8 cellular contexts compared by ENCODE assay signal in genomic region chr19:13164370-13165090, GRCh38. TPM values are rescaled to one million over a fixed set of nuclear protein-coding genes. Genes with fewer than 3 reads are reported as not detected.
DNase-seq lines count a peak whose midpoint lies in the region; ATAC-seq, FAIRE-seq and TF ChIP-seq lines count a peak whose summit lies in the region.

No MANE protein-coding gene starts in this region.

- FAIRE-seq in pancreas (lab: Jason Lieb, UNC) = no peak

- H3K4me1 ChIP-seq in NT2/D1 (ENCODE audit: insufficient read depth, insufficient read length) (peaks cover 17% of the 10 kb centered on the region), cardiac muscle cell (ENCODE audit: low read depth) (peaks cover 21% of the 10 kb centered on the region), pancreas (peaks cover 16 to 28% (median 20%) of the 10 kb centered on the region in 3 donors)

- no peaks in the 10 kb centered on the region for H3K27me3 Mint-ChIP-seq in activated naive CD4-positive, alpha-beta T cell treated with anti-CD3 and anti-CD28 coated beads, Interleukin-2, amount 10 ng/mL, durations not matched to agents 7 days and 5 days

- H3K9me3 Mint-ChIP-seq in activated naive CD4-positive, alpha-beta T cell treated with anti-CD3 and anti-CD28 coated beads, Interleukin-2, amount 10 ng/mL, durations not matched to agents 7 days and 5 days = peaks cover 2% of the 10 kb centered on the region

- H3K9ac ChIP-seq in NT2/D1 (ENCODE audit: insufficient read length, low read depth) = peak overlapping the region; percentile 97

- ATAC-seq in pancreas = peak in 1 of 4 donors; percentile 0
- no peak for ATAC-seq in GM18909 (IDR thresholded peaks at IDR 0.05; ENCODE audit: poor library complexity, unreplicated experiment)

- H3K4me1 Mint-ChIP-seq in activated naive CD4-positive, alpha-beta T cell treated with anti-CD3 and anti-CD28 coated beads, Interleukin-2, amount 10 ng/mL, durations not matched to agents 7 days and 5 days = peaks cover 85% of the 10 kb centered on the region

- 32 to 35% methylated on average over 18 of the region's 18 CpGs for WGBS in pancreas, 2 donors

- H3K4me3 Mint-ChIP-seq in activated naive CD4-positive, alpha-beta T cell treated with anti-CD3 and anti-CD28 coated beads, Interleukin-2, amount 10 ng/mL, durations not matched to agents 7 days and 5 days = peak overlapping the region; percentile 91

- peaks cover 13% of the 10 kb centered on the region for H3K36me3 Mint-ChIP-seq in activated naive CD4-positive, alpha-beta T cell treated with anti-CD3 and anti-CD28 coated beads, Interleukin-2, amount 10 ng/mL, durations not matched to agents 7 days and 5 days

- H3K27ac ChIP-seq in cardiac muscle cell (peak overlapping the region; percentile 59), pancreas (peak overlapping the region; percentile 90 to 97 (median 94))

- TF ChIP-seq CTCF in cardiac muscle cell (IDR thresholded peaks at IDR 0.05; ENCODE audit: low read depth, low read length) = no peak
- TF ChIP-seq CTCF in pancreas (IDR thresholded peaks at IDR 0.05) = no peak

- H3K36me3 ChIP-seq in NT2/D1 (ENCODE audit: insufficient read depth, insufficient read length, low read length) (no peaks in the 10 kb centered on the region), cardiac muscle cell (no peaks in the 10 kb centered on the region), pancreas (no peaks in the 10 kb centered on the region)

- H3K9me3 ChIP-seq in NT2/D1 (ENCODE audit: insufficient read depth, low read length) = no peaks in the 10 kb centered on the region
- H3K9me3 ChIP-seq in cardiac muscle cell (ENCODE audit: low read depth) = no peaks in the 10 kb centered on the region
- no peaks in the 10 kb centered on the region for H3K9me3 ChIP-seq in pancreas

- H3K27me3 ChIP-seq in NT2/D1 (ENCODE audit: insufficient read depth, insufficient read length) = no peaks in the 10 kb centered on the region
- H3K27me3 ChIP-seq in cardiac muscle cell = no peaks in the 10 kb centered on the region
- no peaks in the 10 kb centered on the region for H3K27me3 ChIP-seq in pancreas

- H3K4me3 ChIP-seq in NT2/D1 (ENCODE audit: insufficient read length, low read depth) = peak overlapping the region; percentile 57
- H3K4me3 ChIP-seq in cardiac muscle cell = no peak overlapping the region
- peak overlapping the region in 2 of 4 donors; percentile 21 to 33 for H3K4me3 ChIP-seq in pancreas

- peak; percentile 54 for DNase-seq in stimulated activated CD4-positive, alpha-beta T cell treated with anti-CD3 and anti-CD28 coated beads, Interleukin-1b, Interleukin-23, amount 100 ng/mL, for 48 hours
- no peak for DNase-seq in stimulated activated CD4-positive, alpha-beta T cell treated with anti-CD3 and anti-CD28 coated beads, Interleukin-12 subunit alpha, Interleukin-12 subunit beta, amount 100 ng/mL, for 4 hours
- DNase-seq in NT2/D1 (ENCODE audit: low read depth, low spot score) = peak; percentile 98
- peak; percentile 75 for DNase-seq in activated naive CD4-positive, alpha-beta T cell treated with anti-CD3 and anti-CD28 coated beads, Interleukin-2, amount 10 ng/mL, durations not matched to agents 7 days and 5 days
- DNase-seq in cardiac muscle cell (ENCODE audit: low read depth in 1 of 2, low spot score in 1 of 2) = peak; percentile 57 to 96
- DNase-seq in pancreas = peak in 5 of 6 donors; percentile 62 to 78 (median 68)
- DNase-seq in cerebellar nuclear complex (lab: John Stamatoyannopoulos, UW) = no peak

- intact Hi-C loops in pancreas (cut with DNase I) = no loop called here

- CTCF ChIA-PET in activated naive CD4-positive, alpha-beta T cell treated with anti-CD3 and anti-CD28 coated beads, Interleukin-2, amount 10 ng/mL, durations not matched to agents 7 days and 5 days (lab: Charles Lee) = interaction anchor here (1.0 to 1.7 kb wide), 8 partner anchors 9 to 48 kb away, joined by 3 to 6 read pairs (median 4); partner anchors contain the start of gene NACC1

- peak overlapping the region; percentile 100 for H3K27ac Mint-ChIP-seq in activated naive CD4-positive, alpha-beta T cell treated with anti-CD3 and anti-CD28 coated beads, Interleukin-2, amount 10 ng/mL, durations not matched to agents 7 days and 5 days

RNA-seq across cellular contexts. Expression of gene IER2, which starts 14.3 kb away (rescaled TPM):
- total RNA-seq in cardiac muscle cell (60.3 and 110 TPM in 2 replicates), pancreas (10 to 100 TPM; 32.4 to 59.2 (median 37.7) TPM)
- polyA plus RNA-seq in cardiac muscle cell (77.6 and 88.9 TPM in 2 replicates), pancreas (100 to 1,000 TPM in 1 of 2 donors, 10 to 100 TPM in 1; 80.7 to 179 TPM)

RNA-seq across cellular contexts. Expression of gene STX10, which starts 14.4 kb away (rescaled TPM):
- total RNA-seq in cardiac muscle cell (95.5 and 110 TPM in 2 replicates), pancreas (10 to 100 TPM; 14.0 to 24.6 (median 17.0) TPM)
- polyA plus RNA-seq in cardiac muscle cell (65.2 and 71.1 TPM in 2 replicates), pancreas (10 to 100 TPM; 61.4 to 73.5 TPM)

RNA-seq across cellular contexts. Expression of gene NACC1, which starts 46.5 kb away (rescaled TPM):
- total RNA-seq in cardiac muscle cell (75.1 and 93.7 TPM in 2 replicates), pancreas (10 to 100 TPM in 5 of 6 donors, 1 to 10 TPM in 1; 9.8 to 25.3 (median 14.1) TPM)
- polyA plus RNA-seq in cardiac muscle cell (9.8 and 13.3 TPM in 2 replicates), pancreas (10 to 100 TPM in 1 of 2 donors, 1 to 10 TPM in 1; 7.0 to 19.8 TPM)

RNA-seq across cellular contexts. Expression of gene TRMT1, which starts 48.0 kb away (rescaled TPM):
- total RNA-seq in cardiac muscle cell = 45.9 and 48.5 TPM in 2 replicates
- 37.7 and 56.0 TPM in 2 replicates for polyA plus RNA-seq in cardiac muscle cell
- total RNA-seq in pancreas = 10 to 100 TPM; 12.7 to 29.2 (median 19.1) TPM
- polyA plus RNA-seq in pancreas = 100 to 1,000 TPM in 1 of 2 donors, 10 to 100 TPM in 1; 85.5 to 108 TPM

Comparison
In these comparisons a context has a peak if more than half of its experiments do, and no peak if none do; other contexts are left out.
1. DNase-seq: peak in stimulated activated CD4-positive, alpha-beta T cell treated with anti-CD3 and anti-CD28 coated beads, Interleukin-1b, Interleukin-23, amount 100 ng/mL, for 48 hours (single experiment), NT2/D1 (single experiment), activated naive CD4-positive, alpha-beta T cell treated with anti-CD3 and anti-CD28 coated beads, Interleukin-2, amount 10 ng/mL, durations not matched to agents 7 days and 5 days (single experiment), cardiac muscle cell (2 of 2) and pancreas (5 of 6); none in stimulated activated CD4-positive, alpha-beta T cell treated with anti-CD3 and anti-CD28 coated beads, Interleukin-12 subunit alpha, Interleukin-12 subunit beta, amount 100 ng/mL, for 4 hours (single experiment) and cerebellar nuclear complex (0 of 2).